Comparison of ENCODE assay signal across 9 cellular contexts in the genomic region with DNA sequence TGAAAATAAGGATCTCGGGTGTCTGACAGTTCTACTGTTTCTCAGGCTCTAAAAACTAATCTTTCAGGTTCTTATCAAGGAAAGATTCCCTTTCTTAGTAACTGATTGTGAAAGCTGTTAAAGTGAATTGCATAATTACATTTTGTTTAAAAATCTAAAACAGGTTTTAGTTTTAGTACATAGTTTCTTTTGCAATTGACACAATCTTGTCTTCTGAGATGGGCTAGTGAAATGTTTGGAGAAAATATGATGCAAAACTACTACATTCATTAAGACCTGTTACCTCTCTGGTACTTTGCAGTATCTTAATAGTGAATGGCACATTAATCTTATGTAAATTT.
DNase-seq lines count a peak whose midpoint lies in the region; TF ChIP-seq lines count a peak whose summit lies in the region.
"Had no signal": no experiment of that assay in that cellular context is flagged by ENCODE, and none has a peak within 500 bp of the region (broad histone marks: within the 10 kb centered on the region; RNA-seq: fewer than 3 reads in every experiment).

No MANE protein-coding gene starts in this region.

- intact Hi-C loops in activated naive CD4-positive, alpha-beta T cell treated with anti-CD3 and anti-CD28 coated beads for 36 hours (cut with micrococcal nuclease), result loop anchor here (1.0 to 10.0 kb wide), 11 partner anchors 14 to 1241 kb away; no protein-coding TSS in a partner anchor

- peak overlapping the region; percentile 52; the same call in 1 of the 2 replicates for H3K4me3 ChIP-seq in Karpas-422 (ENCODE audit: low read length)
- no peak overlapping the region for H3K4me3 ChIP-seq in epithelial cell of esophagus (ENCODE audit: low read length)
- peak overlapping the region in 1 of 5 donors; percentile 55 for H3K4me3 ChIP-seq in subcutaneous abdominal adipose tissue (ENCODE audit: low read depth in 1 of 5, low read length in 5 of 5)

- H3K9me2 ChIP-seq in Karpas-422 (replicated peaks; ENCODE audit: insufficient read depth, low read length), result no peaks in the 10 kb centered on the region

- no peak for TF ChIP-seq CTCF in epithelial cell of esophagus (IDR thresholded peaks at IDR 0.05; ENCODE audit: insufficient read depth, low read depth, low read length, missing control alignments)

- peaks cover 19% of the 10 kb centered on the region for H3K4me1 Mint-ChIP-seq in activated naive CD4-positive, alpha-beta T cell treated with anti-CD3 and anti-CD28 coated beads for 36 hours (ENCODE audit: low read depth)

- H3K79me2 ChIP-seq in Karpas-422 (ENCODE audit: low read length), result no peaks in the 10 kb centered on the region

- H3K4me3 Mint-ChIP-seq in activated naive CD4-positive, alpha-beta T cell treated with anti-CD3 and anti-CD28 coated beads for 36 hours, result peak overlapping the region; percentile 67

- peaks cover 7% of the 10 kb centered on the region for H3K36me3 Mint-ChIP-seq in activated naive CD4-positive, alpha-beta T cell treated with anti-CD3 and anti-CD28 coated beads for 36 hours (ENCODE audit: low read depth)

- no peak for DNase-seq in activated naive CD4-positive, alpha-beta T cell treated with anti-CD3 and anti-CD28 coated beads for 36 hours
- no peak for DNase-seq in activated naive CD4-positive, alpha-beta T cell treated with Interleukin-2 at 50 U/mL for 16 hours
- DNase-seq in Karpas-422 (no peak), epithelial cell of esophagus (ENCODE audit: low read depth) (peak; percentile 9), NCI-H1436 treated with DMSO at 0.1 percent for 48 hours (lab: John Stamatoyannopoulos, UW) (no peak), AG20443 (ENCODE audit: low spot score) (no peak), UCSD-AML1 (lab: John Stamatoyannopoulos, UW; ENCODE audit: unreplicated experiment) (no peak)

- H3K36me3 ChIP-seq in Karpas-422 (ENCODE audit: insufficient read depth, low read length) (no peaks in the 10 kb centered on the region), subcutaneous abdominal adipose tissue (ENCODE audit: control insufficient read depth in 5 of 5, insufficient read depth in 5 of 5, low read length in 5 of 5) (peaks cover 5 to 18% (median 11%) of the 10 kb centered on the region in 5 donors)

- no peak overlapping the region for H3K27ac ChIP-seq in Karpas-422 (ENCODE audit: low read length)
- H3K27ac ChIP-seq in subcutaneous abdominal adipose tissue (ENCODE audit: low read depth, low read length), result peak overlapping the region; percentile 79
- H3K27ac ChIP-seq: neutrophil had no signal

- no peaks in the 10 kb centered on the region for H4K20me1 ChIP-seq in Karpas-422 (ENCODE audit: insufficient read depth, low read depth, low read length)

- H3K27me3 Mint-ChIP-seq in activated naive CD4-positive, alpha-beta T cell treated with anti-CD3 and anti-CD28 coated beads for 36 hours (ENCODE audit: low read depth), result no peaks in the 10 kb centered on the region

- no peaks in the 10 kb centered on the region for H3K9me3 Mint-ChIP-seq in activated naive CD4-positive, alpha-beta T cell treated with anti-CD3 and anti-CD28 coated beads for 36 hours

- CTCF ChIA-PET in activated naive CD4-positive, alpha-beta T cell treated with anti-CD3 and anti-CD28 coated beads for 36 hours (lab: Charles Lee), result interaction anchor here (0.6 to 1.9 kb wide), 9 partner anchors 13 to 404 kb away, joined by 3 to 9 read pairs (median 4); no protein-coding TSS in a partner anchor

- H3K4me1 ChIP-seq in Karpas-422 (ENCODE audit: low read length) (peaks cover 36% of the 10 kb centered on the region), subcutaneous abdominal adipose tissue (ENCODE audit: control insufficient read depth in 5 of 5, insufficient read depth in 5 of 5, low read length in 5 of 5) (peaks cover 7 to 31% (median 22%) of the 10 kb centered on the region in 5 donors)

- no peaks in the 10 kb centered on the region for H3K9me3 ChIP-seq in Karpas-422 (ENCODE audit: low read length)
- no peaks in the 10 kb centered on the region for H3K9me3 ChIP-seq in subcutaneous abdominal adipose tissue (ENCODE audit: control insufficient read depth in 5 of 5, low read length in 5 of 5)
- H3K9me3 ChIP-seq: neutrophil had no signal

- H3K9ac ChIP-seq in Karpas-422 (ENCODE audit: low read length) (no peak overlapping the region), subcutaneous abdominal adipose tissue (ENCODE audit: low read length in 5 of 5) (peak overlapping the region in 1 of 5 donors; percentile 11)

- H3K27ac Mint-ChIP-seq in activated naive CD4-positive, alpha-beta T cell treated with anti-CD3 and anti-CD28 coated beads for 36 hours, result no peak overlapping the region

- no peak overlapping the region for H2AFZ ChIP-seq in Karpas-422 (ENCODE audit: low read length)

- H3K27me3 ChIP-seq in Karpas-422 (ENCODE audit: low read length) (no peaks in the 10 kb centered on the region), subcutaneous abdominal adipose tissue (ENCODE audit: control insufficient read depth in 5 of 5, insufficient read depth in 4 of 5, low read length in 5 of 5) (no peaks in the 10 kb centered on the region)
- H3K27me3 ChIP-seq: neutrophil had no signal

- peak overlapping the region; percentile 70 for H3K4me2 ChIP-seq in Karpas-422 (ENCODE audit: low read depth, low read length, poor library complexity, severe bottlenecking)
